In the genomic region with DNA sequence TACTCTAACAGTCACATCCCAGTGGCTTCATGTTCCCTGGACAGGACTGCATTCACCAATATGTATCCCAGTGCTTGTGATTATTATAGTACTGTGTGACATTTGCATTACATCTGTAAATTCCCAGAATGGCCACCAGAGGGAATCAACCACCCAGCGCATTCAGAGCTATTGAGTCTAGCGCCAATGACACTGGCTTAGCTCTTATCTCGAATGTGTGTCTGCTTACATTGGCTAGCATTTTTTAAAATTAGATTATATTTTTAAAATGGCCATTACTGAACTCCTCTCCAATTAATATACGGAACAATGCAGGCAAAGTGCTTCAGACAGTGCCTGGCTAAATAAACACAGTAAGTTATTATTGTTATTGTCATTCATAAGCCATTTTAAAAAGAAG, we compare ENCODE assay signal across 1 cellular context.
A peak's percentile ranks its signal among the peaks of the same experiment; 100 is the strongest.
TF ChIP-seq lines count a peak whose summit lies in the region.

No MANE protein-coding gene starts in this region.

TF ChIP-seq in K562, 482 proteins besides CTCF, POLR2A, EP300 and RAD21 (continued from another document):
- TF ChIP-seq, protein P1, sequence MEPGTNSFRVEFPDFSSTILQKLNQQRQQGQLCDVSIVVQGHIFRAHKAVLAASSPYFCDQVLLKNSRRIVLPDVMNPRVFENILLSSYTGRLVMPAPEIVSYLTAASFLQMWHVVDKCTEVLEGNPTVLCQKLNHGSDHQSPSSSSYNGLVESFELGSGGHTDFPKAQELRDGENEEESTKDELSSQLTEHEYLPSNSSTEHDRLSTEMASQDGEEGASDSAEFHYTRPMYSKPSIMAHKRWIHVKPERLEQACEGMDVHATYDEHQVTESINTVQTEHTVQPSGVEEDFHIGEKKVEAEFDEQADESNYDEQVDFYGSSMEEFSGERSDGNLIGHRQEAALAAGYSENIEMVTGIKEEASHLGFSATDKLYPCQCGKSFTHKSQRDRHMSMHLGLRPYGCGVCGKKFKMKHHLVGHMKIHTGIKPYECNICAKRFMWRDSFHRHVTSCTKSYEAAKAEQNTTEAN (CRISPR knock-in tag; IDR thresholded peaks at IDR 0.05), result no peak
- TF ChIP-seq, protein P2, sequence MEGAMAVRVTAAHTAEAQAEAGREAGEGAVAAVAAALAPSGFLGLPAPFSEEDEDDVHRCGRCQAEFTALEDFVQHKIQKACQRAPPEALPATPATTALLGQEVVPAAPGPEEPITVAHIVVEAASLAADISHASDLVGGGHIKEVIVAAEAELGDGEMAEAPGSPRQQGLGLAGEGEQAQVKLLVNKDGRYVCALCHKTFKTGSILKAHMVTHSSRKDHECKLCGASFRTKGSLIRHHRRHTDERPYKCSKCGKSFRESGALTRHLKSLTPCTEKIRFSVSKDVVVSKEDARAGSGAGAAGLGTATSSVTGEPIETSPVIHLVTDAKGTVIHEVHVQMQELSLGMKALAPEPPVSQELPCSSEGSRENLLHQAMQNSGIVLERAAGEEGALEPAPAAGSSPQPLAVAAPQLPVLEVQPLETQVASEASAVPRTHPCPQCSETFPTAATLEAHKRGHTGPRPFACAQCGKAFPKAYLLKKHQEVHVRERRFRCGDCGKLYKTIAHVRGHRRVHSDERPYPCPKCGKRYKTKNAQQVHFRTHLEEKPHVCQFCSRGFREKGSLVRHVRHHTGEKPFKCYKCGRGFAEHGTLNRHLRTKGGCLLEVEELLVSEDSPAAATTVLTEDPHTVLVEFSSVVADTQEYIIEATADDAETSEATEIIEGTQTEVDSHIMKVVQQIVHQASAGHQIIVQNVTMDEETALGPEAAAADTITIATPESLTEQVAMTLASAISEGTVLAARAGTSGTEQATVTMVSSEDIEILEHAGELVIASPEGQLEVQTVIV (CRISPR knock-in tag; IDR thresholded peaks at IDR 0.05; ENCODE audit: borderline replicate concordance), result no peak
- TF ChIP-seq FOXM1 (IDR thresholded peaks at IDR 0.05; ENCODE audit: low read depth), result peak; percentile 95
- TF ChIP-seq FOXM1 (CRISPR knock-in tag; IDR thresholded peaks at IDR 0.05; ENCODE audit: low read depth), result peak; percentile 95
- TF ChIP-seq, protein P3, sequence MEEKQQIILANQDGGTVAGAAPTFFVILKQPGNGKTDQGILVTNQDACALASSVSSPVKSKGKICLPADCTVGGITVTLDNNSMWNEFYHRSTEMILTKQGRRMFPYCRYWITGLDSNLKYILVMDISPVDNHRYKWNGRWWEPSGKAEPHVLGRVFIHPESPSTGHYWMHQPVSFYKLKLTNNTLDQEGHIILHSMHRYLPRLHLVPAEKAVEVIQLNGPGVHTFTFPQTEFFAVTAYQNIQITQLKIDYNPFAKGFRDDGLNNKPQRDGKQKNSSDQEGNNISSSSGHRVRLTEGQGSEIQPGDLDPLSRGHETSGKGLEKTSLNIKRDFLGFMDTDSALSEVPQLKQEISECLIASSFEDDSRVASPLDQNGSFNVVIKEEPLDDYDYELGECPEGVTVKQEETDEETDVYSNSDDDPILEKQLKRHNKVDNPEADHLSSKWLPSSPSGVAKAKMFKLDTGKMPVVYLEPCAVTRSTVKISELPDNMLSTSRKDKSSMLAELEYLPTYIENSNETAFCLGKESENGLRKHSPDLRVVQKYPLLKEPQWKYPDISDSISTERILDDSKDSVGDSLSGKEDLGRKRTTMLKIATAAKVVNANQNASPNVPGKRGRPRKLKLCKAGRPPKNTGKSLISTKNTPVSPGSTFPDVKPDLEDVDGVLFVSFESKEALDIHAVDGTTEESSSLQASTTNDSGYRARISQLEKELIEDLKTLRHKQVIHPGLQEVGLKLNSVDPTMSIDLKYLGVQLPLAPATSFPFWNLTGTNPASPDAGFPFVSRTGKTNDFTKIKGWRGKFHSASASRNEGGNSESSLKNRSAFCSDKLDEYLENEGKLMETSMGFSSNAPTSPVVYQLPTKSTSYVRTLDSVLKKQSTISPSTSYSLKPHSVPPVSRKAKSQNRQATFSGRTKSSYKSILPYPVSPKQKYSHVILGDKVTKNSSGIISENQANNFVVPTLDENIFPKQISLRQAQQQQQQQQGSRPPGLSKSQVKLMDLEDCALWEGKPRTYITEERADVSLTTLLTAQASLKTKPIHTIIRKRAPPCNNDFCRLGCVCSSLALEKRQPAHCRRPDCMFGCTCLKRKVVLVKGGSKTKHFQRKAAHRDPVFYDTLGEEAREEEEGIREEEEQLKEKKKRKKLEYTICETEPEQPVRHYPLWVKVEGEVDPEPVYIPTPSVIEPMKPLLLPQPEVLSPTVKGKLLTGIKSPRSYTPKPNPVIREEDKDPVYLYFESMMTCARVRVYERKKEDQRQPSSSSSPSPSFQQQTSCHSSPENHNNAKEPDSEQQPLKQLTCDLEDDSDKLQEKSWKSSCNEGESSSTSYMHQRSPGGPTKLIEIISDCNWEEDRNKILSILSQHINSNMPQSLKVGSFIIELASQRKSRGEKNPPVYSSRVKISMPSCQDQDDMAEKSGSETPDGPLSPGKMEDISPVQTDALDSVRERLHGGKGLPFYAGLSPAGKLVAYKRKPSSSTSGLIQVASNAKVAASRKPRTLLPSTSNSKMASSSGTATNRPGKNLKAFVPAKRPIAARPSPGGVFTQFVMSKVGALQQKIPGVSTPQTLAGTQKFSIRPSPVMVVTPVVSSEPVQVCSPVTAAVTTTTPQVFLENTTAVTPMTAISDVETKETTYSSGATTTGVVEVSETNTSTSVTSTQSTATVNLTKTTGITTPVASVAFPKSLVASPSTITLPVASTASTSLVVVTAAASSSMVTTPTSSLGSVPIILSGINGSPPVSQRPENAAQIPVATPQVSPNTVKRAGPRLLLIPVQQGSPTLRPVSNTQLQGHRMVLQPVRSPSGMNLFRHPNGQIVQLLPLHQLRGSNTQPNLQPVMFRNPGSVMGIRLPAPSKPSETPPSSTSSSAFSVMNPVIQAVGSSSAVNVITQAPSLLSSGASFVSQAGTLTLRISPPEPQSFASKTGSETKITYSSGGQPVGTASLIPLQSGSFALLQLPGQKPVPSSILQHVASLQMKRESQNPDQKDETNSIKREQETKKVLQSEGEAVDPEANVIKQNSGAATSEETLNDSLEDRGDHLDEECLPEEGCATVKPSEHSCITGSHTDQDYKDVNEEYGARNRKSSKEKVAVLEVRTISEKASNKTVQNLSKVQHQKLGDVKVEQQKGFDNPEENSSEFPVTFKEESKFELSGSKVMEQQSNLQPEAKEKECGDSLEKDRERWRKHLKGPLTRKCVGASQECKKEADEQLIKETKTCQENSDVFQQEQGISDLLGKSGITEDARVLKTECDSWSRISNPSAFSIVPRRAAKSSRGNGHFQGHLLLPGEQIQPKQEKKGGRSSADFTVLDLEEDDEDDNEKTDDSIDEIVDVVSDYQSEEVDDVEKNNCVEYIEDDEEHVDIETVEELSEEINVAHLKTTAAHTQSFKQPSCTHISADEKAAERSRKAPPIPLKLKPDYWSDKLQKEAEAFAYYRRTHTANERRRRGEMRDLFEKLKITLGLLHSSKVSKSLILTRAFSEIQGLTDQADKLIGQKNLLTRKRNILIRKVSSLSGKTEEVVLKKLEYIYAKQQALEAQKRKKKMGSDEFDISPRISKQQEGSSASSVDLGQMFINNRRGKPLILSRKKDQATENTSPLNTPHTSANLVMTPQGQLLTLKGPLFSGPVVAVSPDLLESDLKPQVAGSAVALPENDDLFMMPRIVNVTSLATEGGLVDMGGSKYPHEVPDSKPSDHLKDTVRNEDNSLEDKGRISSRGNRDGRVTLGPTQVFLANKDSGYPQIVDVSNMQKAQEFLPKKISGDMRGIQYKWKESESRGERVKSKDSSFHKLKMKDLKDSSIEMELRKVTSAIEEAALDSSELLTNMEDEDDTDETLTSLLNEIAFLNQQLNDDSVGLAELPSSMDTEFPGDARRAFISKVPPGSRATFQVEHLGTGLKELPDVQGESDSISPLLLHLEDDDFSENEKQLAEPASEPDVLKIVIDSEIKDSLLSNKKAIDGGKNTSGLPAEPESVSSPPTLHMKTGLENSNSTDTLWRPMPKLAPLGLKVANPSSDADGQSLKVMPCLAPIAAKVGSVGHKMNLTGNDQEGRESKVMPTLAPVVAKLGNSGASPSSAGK (IDR thresholded peaks at IDR 0.05), result no peak
- no peak for TF ChIP-seq NONO (IDR thresholded peaks at IDR 0.05; ENCODE audit: low read depth in 2 of 2, low read length in 1 of 2)
- TF ChIP-seq ZNF830 (CRISPR knock-in tag; IDR thresholded peaks at IDR 0.05), result no peak
- TF ChIP-seq HDGF (IDR thresholded peaks at IDR 0.05), result no peak
- TF ChIP-seq, protein P4, sequence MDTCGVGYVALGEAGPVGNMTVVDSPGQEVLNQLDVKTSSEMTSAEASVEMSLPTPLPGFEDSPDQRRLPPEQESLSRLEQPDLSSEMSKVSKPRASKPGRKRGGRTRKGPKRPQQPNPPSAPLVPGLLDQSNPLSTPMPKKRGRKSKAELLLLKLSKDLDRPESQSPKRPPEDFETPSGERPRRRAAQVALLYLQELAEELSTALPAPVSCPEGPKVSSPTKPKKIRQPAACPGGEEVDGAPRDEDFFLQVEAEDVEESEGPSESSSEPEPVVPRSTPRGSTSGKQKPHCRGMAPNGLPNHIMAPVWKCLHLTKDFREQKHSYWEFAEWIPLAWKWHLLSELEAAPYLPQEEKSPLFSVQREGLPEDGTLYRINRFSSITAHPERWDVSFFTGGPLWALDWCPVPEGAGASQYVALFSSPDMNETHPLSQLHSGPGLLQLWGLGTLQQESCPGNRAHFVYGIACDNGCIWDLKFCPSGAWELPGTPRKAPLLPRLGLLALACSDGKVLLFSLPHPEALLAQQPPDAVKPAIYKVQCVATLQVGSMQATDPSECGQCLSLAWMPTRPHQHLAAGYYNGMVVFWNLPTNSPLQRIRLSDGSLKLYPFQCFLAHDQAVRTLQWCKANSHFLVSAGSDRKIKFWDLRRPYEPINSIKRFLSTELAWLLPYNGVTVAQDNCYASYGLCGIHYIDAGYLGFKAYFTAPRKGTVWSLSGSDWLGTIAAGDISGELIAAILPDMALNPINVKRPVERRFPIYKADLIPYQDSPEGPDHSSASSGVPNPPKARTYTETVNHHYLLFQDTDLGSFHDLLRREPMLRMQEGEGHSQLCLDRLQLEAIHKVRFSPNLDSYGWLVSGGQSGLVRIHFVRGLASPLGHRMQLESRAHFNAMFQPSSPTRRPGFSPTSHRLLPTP (IDR thresholded peaks at IDR 0.05; ENCODE audit: borderline replicate concordance, extremely low read depth, insufficient read length), result no peak
- peak; percentile 54 for TF ChIP-seq SMC3 (conservative IDR thresholded peaks at IDR 0.05; ENCODE audit: insufficient read depth, low read depth, low read length)
- TF ChIP-seq, protein P5, sequence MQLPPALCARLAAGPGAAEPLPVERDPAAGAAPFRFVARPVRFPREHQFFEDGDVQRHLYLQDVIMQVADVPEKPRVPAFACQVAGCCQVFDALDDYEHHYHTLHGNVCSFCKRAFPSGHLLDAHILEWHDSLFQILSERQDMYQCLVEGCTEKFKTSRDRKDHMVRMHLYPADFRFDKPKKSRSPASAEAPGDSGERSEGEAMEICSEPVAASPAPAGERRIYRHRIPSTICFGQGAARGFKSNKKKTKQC (CRISPR knock-in tag; IDR thresholded peaks at IDR 0.05), result no peak
- no peak for TF ChIP-seq NR4A1 (CRISPR knock-in tag; IDR thresholded peaks at IDR 0.05)
- TF ChIP-seq NR4A1 (tag; IDR thresholded peaks at IDR 0.05), result no peak
- TF ChIP-seq BMI1 (IDR thresholded peaks at IDR 0.05; ENCODE audit: low read length), result no peak
- no peak for TF ChIP-seq KLF16 (IDR thresholded peaks at IDR 0.05)
- TF ChIP-seq, protein P6, sequence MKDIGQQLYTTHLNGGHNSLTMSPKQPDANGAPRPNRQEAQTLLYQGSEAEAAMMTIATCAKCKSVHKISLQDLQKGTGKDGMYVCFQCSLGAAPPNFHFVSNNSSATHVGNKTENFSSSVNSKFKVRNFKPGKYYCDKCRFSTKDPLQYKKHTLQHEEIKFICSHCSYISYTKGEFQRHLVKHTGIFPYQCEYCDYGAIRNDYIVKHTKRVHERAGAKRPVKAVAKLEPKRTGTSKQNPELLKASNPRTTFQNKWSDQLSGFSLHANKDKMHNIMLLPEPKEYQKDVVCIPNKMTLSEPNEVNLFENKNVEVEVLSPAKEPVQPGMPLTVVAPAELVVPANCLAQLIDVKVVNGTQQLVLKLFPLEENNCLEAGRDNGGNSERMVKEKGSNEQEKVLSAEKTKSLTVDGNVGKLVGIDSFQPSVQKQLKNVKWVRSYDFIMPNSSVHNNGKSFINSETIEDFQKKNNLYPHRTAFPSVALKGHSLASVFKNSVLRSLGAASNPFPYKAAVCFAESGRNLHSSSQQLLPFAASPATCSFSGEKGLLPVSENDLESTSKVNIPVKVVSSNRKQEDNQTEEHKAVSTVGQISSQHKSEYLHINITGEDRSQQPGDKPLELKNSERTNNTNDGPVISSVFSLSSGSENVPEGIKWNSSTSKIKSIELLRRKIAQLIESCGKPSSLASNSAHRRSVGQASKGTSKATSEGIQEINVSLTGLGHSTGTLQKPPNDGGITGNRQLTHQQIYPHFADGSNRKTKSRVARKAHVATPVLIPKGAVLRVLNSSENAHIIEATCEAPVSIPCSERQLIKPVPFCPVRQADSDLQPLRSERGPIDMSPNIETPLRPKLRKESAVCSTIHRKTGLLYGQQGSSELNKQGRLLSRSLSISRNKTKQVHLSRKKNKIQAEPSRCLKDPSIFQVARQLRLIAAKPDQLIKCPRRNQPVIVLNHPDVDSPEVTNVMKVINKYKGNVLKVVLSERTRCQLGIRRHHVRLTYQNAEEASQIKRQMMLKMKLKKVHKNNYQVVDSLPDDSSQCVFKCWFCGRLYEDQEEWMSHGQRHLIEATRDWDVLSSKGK (CRISPR knock-in tag; IDR thresholded peaks at IDR 0.05), result no peak
- TF ChIP-seq ZBTB8A (IDR thresholded peaks at IDR 0.05; ENCODE audit: partially characterized antibody), result no peak
- TF ChIP-seq, protein P7, sequence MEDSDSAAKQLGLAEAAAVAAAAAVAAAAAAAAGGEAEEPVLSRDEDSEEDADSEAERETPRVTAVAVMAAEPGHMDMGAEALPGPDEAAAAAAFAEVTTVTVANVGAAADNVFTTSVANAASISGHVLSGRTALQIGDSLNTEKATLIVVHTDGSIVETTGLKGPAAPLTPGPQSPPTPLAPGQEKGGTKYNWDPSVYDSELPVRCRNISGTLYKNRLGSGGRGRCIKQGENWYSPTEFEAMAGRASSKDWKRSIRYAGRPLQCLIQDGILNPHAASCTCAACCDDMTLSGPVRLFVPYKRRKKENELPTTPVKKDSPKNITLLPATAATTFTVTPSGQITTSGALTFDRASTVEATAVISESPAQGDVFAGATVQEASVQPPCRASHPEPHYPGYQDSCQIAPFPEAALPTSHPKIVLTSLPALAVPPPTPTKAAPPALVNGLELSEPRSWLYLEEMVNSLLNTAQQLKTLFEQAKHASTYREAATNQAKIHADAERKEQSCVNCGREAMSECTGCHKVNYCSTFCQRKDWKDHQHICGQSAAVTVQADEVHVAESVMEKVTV (CRISPR knock-in tag; IDR thresholded peaks at IDR 0.05), result 0 out of 2 replicates have a peak, but pooled peaks have one; percentile 4
- no peak for TF ChIP-seq KAT7 (CRISPR knock-in tag; IDR thresholded peaks at IDR 0.05; ENCODE audit: borderline replicate concordance)
- no peak for TF ChIP-seq SREBF1 (IDR thresholded peaks at IDR 0.05; ENCODE audit: borderline replicate concordance, low read depth, low read length)
- no peak for TF ChIP-seq PTRF (tag; IDR thresholded peaks at IDR 0.05)
